24 cellular contexts compared by ENCODE assay signal in genomic region chr3:179927191-179927590, GRCh38.
"Had no signal": no experiment of that assay in that cellular context is flagged by ENCODE, and none has a peak within 500 bp of the region (broad histone marks: within the 10 kb centered on the region; RNA-seq: fewer than 3 reads in every experiment).

No MANE protein-coding gene starts in this region.

- H3K4me3 Mint-ChIP-seq: activated B cell treated with CpG ODN at 0.5 μM for 24 hours; activated CD8-positive, alpha-beta T cell treated with anti-CD3 and anti-CD28 coated beads, Interleukin-2, amount 10 ng/mL, durations not matched to agents 7 days and 5 days; activated naive CD8-positive, alpha-beta T cell treated with anti-CD3 and anti-CD28 coated beads for 36 hours; activated T-cell treated with anti-CD3 and anti-CD28 coated beads, Interleukin-2, amount 50 U/mL, for 72 hours; central memory CD8-positive, alpha-beta T cell; T-helper 17 cell; type B pancreatic cell had no signal

- H3K4me1 ChIP-seq: foreskin keratinocyte, lower lobe of right lung had no signal

- H3K9me3 ChIP-seq: lower lobe of right lung had no signal

- FAIRE-seq: endothelial cell of umbilical vein, TTC549 had no signal

- H3K36me3 ChIP-seq: brain microvascular endothelial cell, lower lobe of right lung had no signal

- H3K27me3 ChIP-seq: brain microvascular endothelial cell, foreskin keratinocyte had no signal

- H3K9me3 Mint-ChIP-seq: activated B cell treated with CpG ODN at 0.5 μM for 24 hours; activated naive CD8-positive, alpha-beta T cell treated with anti-CD3 and anti-CD28 coated beads for 36 hours; activated T-cell treated with anti-CD3 and anti-CD28 coated beads, Interleukin-2, amount 50 U/mL, for 72 hours; central memory CD8-positive, alpha-beta T cell; type B pancreatic cell had no signal

- H3K27ac Mint-ChIP-seq: activated B cell treated with CpG ODN at 0.5 μM for 24 hours; activated CD8-positive, alpha-beta T cell treated with anti-CD3 and anti-CD28 coated beads, Interleukin-2, amount 10 ng/mL, durations not matched to agents 7 days and 5 days; activated naive CD8-positive, alpha-beta T cell treated with anti-CD3 and anti-CD28 coated beads for 36 hours; activated T-cell treated with anti-CD3 and anti-CD28 coated beads, Interleukin-2, amount 50 U/mL, for 72 hours; T-helper 17 cell; type B pancreatic cell had no signal

- ATAC-seq: activated CD8-positive, alpha-beta T cell treated with anti-CD3 and anti-CD28 coated beads, Interleukin-2, amount 10 ng/mL, durations not matched to agents 7 days and 5 days; activated T-cell treated with anti-CD3 and anti-CD28 coated beads, Interleukin-2, amount 50 U/mL, for 72 hours; foreskin keratinocyte; left cardiac atrium; lower lobe of right lung; T-helper 17 cell had no signal

- H3K4me1 Mint-ChIP-seq: activated B cell treated with CpG ODN at 0.5 μM for 24 hours; activated naive CD8-positive, alpha-beta T cell treated with anti-CD3 and anti-CD28 coated beads for 36 hours; central memory CD8-positive, alpha-beta T cell had no signal

- H3K36me3 Mint-ChIP-seq: activated naive CD8-positive, alpha-beta T cell treated with anti-CD3 and anti-CD28 coated beads for 36 hours; type B pancreatic cell had no signal

- H3K4me3 ChIP-seq: lower lobe of right lung had no signal

- DNase-seq: activated B cell treated with CpG ODN at 0.5 μM for 24 hours; activated CD4-positive, alpha-beta T cell treated with anti-CD3 and anti-CD28 coated beads for 48 hours; activated CD8-positive, alpha-beta memory T cell treated with anti-CD3 and anti-CD28 coated beads, Interleukin-2, amount 50 U/mL, for 48 hours; activated CD8-positive, alpha-beta T cell treated with anti-CD3 and anti-CD28 coated beads, Interleukin-2, amount 10 ng/mL, durations not matched to agents 7 days and 5 days; activated gamma-delta T cell treated with Interleukin-2 at 50 U/mL for 16 hours; activated naive CD8-positive, alpha-beta T cell treated with anti-CD3 and anti-CD28 coated beads for 36 hours; activated T-cell treated with anti-CD3 and anti-CD28 coated beads, Interleukin-2, amount 50 U/mL, for 72 hours; brain microvascular endothelial cell; cortex of kidney; effector CD4-positive, alpha-beta T cell; foreskin keratinocyte; head of caudate nucleus; left cardiac atrium; lower lobe of right lung; midbrain; posterior cingulate gyrus; stimulated activated CD4-positive, alpha-beta T cell treated with anti-CD3 and anti-CD28 coated beads, Interleukin-15, amount 100 ng/mL, for 24 hours; stimulated activated CD4-positive, alpha-beta T cell treated with anti-CD3 and anti-CD28 coated beads, Interleukin-4, amount 100 ng/mL, for 1 hour; stimulated activated naive CD4-positive, alpha-beta T cell; T-helper 17 cell had no signal

- H3K27ac ChIP-seq: brain microvascular endothelial cell, foreskin keratinocyte, lower lobe of right lung had no signal
